24 cellular contexts compared by ENCODE assay signal in genomic region chr5:9514968-9515367, GRCh38.
"Had no signal": no experiment of that assay in that cellular context is flagged by ENCODE, and none has a peak within 500 bp of the region (broad histone marks: within the 10 kb centered on the region; RNA-seq: fewer than 3 reads in every experiment).

No MANE protein-coding gene starts in this region.

- H3K27me3 ChIP-seq: hepatocyte, neural progenitor cell, neutrophil, right lobe of liver, stomach, testis, thyroid gland, transverse colon, upper lobe of right lung had no signal

- H3K9ac ChIP-seq: neural progenitor cell had no signal

- ATAC-seq: lower lobe of right lung; natural killer cell; right lobe of liver; stimulated activated naive B cell treated with anti-CD40 and anti-IgM and Interleukin-4, amounts not matched to agents 10 μg/mL and 1 μg/mL and 100 μg/mL, for 72 hours; stimulated activated naive CD8-positive, alpha-beta T cell treated with anti-CD3 and anti-CD28 coated beads, Interleukin-15, Interleukin-2, amounts not matched to agents 100 U/mL and 50 U/mL, for 24 hours; upper lobe of right lung had no signal

- H3K79me2 ChIP-seq: hepatocyte had no signal

- H3K36me3 ChIP-seq: lower lobe of right lung, neural progenitor cell, neutrophil, right lobe of liver, stomach, thyroid gland, transverse colon, upper lobe of right lung had no signal

- DNase-seq: islet precursor cell; lower lobe of right lung; mammary epithelial cell; mesenchymal stem cell; naive B cell; natural killer cell; nephron progenitor cell; occipital lobe; retina; right lobe of liver; stimulated activated CD4-positive, alpha-beta T cell treated with anti-CD3 and anti-CD28 coated beads, Interleukin-12 subunit alpha, Interleukin-12 subunit beta, amount 100 ng/mL, for 4 hours; stimulated activated CD4-positive, alpha-beta T cell treated with anti-CD3 and anti-CD28 coated beads, Interleukin-15, amount 100 ng/mL, for 24 hours; stimulated activated CD4-positive, alpha-beta T cell treated with anti-CD3 and anti-CD28 coated beads, Interleukin-2, amount 100 ng/mL, for 24 hours; stimulated activated CD4-positive, alpha-beta T cell treated with anti-CD3 and anti-CD28 coated beads, Interleukin-4, amount 100 ng/mL, for 1 hour; stimulated activated naive B cell treated with anti-CD40 and anti-IgM and Interleukin-4, amounts not matched to agents 10 μg/mL and 1 μg/mL and 100 μg/mL, for 72 hours; stimulated activated naive CD8-positive, alpha-beta T cell treated with anti-CD3 and anti-CD28 coated beads, Interleukin-15, Interleukin-2, amounts not matched to agents 100 U/mL and 50 U/mL, for 24 hours; stomach; testis; thyroid gland; transverse colon; upper lobe of right lung had no signal

- H3K4me2 ChIP-seq: hepatocyte, neural progenitor cell had no signal

- H3K4me3 ChIP-seq: hepatocyte, lower lobe of right lung, neural progenitor cell, right lobe of liver, stomach, testis, thyroid gland, transverse colon, upper lobe of right lung had no signal

- H3K4me1 ChIP-seq: lower lobe of right lung, neural progenitor cell, right lobe of liver, stomach, testis, upper lobe of right lung had no signal

- H3K27ac ChIP-seq: hepatocyte, lower lobe of right lung, neural progenitor cell, neutrophil, right lobe of liver, stomach, testis, thyroid gland, transverse colon, upper lobe of right lung had no signal

- H3K9me3 ChIP-seq: lower lobe of right lung, neutrophil, right lobe of liver, stomach, testis, thyroid gland, transverse colon, upper lobe of right lung had no signal

- H2AFZ ChIP-seq: hepatocyte, neural progenitor cell had no signal
